In the genomic region with DNA sequence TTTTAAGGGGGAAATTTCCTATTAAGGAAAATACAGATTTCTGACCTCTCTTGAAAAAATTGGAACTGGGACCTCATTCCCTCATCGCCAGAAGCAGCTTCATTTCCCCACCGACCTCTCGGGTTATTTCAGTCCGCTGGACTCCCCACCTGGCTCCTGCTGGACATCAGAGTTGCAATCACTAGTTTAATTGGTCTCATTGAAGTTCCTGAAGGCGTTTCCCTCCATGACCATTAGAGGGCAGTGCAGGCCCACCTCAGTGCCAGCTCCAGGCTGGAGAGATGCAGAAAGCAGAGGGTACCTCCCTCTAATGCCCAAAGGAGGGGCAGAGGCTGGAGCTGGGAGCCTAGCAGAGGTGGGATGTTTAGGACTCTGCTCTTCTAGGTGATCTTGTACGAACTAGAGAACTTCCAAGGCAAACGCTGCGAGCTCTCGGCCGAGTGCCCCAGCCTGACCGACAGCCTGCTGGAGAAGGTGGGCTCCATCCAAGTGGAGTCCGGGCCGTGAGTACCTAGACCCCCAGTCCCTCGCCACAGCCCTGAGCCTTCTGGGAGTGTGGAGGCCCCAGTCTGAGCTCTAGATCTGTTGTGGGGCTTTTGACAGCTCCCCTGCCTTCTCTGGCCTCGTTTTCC, we compare ENCODE assay signal across 8 cellular contexts. TPM values are rescaled to one million over a fixed set of nuclear protein-coding genes. Genes with fewer than 3 reads are reported as not detected.
DNase-seq lines count a peak whose midpoint lies in the region; ATAC-seq and FAIRE-seq lines count a peak whose summit lies in the region.

No MANE protein-coding gene starts in this region.

- no peaks in the 10 kb centered on the region for H3K79me1 ChIP-seq in mesenchymal stem cell (replicated peaks; ENCODE audit: low read length, poor library complexity, severe bottlenecking)

- H2AK5ac ChIP-seq in mesenchymal stem cell (ENCODE audit: low read length, severe bottlenecking): no peak overlapping the region

- peak; percentile 92 for FAIRE-seq in GM19239 (lab: Jason Lieb, UNC)

- H3K4me1 ChIP-seq in effector memory CD4-positive, alpha-beta T cell (ENCODE audit: control insufficient read depth, insufficient read depth, low read length, poor library complexity, severe bottlenecking): no peaks in the 10 kb centered on the region
- H3K4me1 ChIP-seq in mesenchymal stem cell (ENCODE audit: control insufficient read depth, insufficient read depth, low read depth, low read length): peaks cover under 1% of the 10 kb centered on the region

- no peak for ATAC-seq in HG03039 (IDR thresholded peaks at IDR 0.05; ENCODE audit: unreplicated experiment)

- no peak overlapping the region for H3K18ac ChIP-seq in mesenchymal stem cell (ENCODE audit: low read depth in 1 of 2, low read length in 2 of 2)

- H3K9ac ChIP-seq in mesenchymal stem cell (ENCODE audit: low read length): no peak overlapping the region

- WGBS in mesenchymal stem cell: 63% methylated on average over 15 of the region's 15 CpGs

- peak; percentile 38 for DNase-seq in A172 (ENCODE audit: low spot score)
- peak; percentile 70 for DNase-seq in GM19239 (ENCODE audit: insufficient read length, low spot score)
- DNase-seq in NCI-H510A (lab: John Stamatoyannopoulos, UW): peak; percentile 22
- DNase-seq in activated CD4-positive, alpha-beta T cell treated with anti-CD3 and anti-CD28 coated beads, Interleukin-2, amount 50 U/mL, for 48 hours: peak; percentile 67 to 72
- DNase-seq in effector memory CD4-positive, alpha-beta T cell: peak in 2 of 3 donors; percentile 8 to 12
- peak; percentile 60 for DNase-seq in mesenchymal stem cell
- DNase-seq in stimulated activated CD8-positive, alpha-beta memory T cell treated with anti-CD3 and anti-CD28 coated beads, Interleukin-4, amount 100 ng/mL, for 48 hours: peak; percentile 76

- no peak overlapping the region for H4K8ac ChIP-seq in mesenchymal stem cell (ENCODE audit: low read length)

- H3K4ac ChIP-seq in mesenchymal stem cell (ENCODE audit: low read depth in 1 of 2, low read length in 2 of 2): no peak overlapping the region

- no peak overlapping the region for H3K23ac ChIP-seq in mesenchymal stem cell (ENCODE audit: low read length in 2 of 2)

- H2AFZ ChIP-seq in mesenchymal stem cell (ENCODE audit: low read depth, low read length): no peak overlapping the region

- no peak overlapping the region for H2BK15ac ChIP-seq in mesenchymal stem cell (ENCODE audit: low read depth, poor library complexity, severe bottlenecking)

- H3K27me3 ChIP-seq in effector memory CD4-positive, alpha-beta T cell (replicated peaks; ENCODE audit: control insufficient read depth, insufficient read depth, low read length, poor library complexity, severe bottlenecking): no peaks in the 10 kb centered on the region
- H3K27me3 ChIP-seq in mesenchymal stem cell (ENCODE audit: control insufficient read depth in 1 of 2, insufficient read depth in 1 of 2, low read length in 2 of 2): peaks cover 0 to 5% of the 10 kb centered on the region in 2 experiments

- H2BK12ac ChIP-seq in mesenchymal stem cell (ENCODE audit: low read length in 2 of 2): no peak overlapping the region

- no peak overlapping the region for H2BK5ac ChIP-seq in mesenchymal stem cell (ENCODE audit: low read depth, low read length, poor library complexity, severe bottlenecking)

- no peaks in the 10 kb centered on the region for H3K9me3 ChIP-seq in effector memory CD4-positive, alpha-beta T cell (ENCODE audit: control insufficient read depth, low read length)
- H3K9me3 ChIP-seq in mesenchymal stem cell (ENCODE audit: control insufficient read depth, low read length): no peaks in the 10 kb centered on the region

- H3K4me3 ChIP-seq in effector memory CD4-positive, alpha-beta T cell (ENCODE audit: insufficient read depth, low read depth, low read length, poor library complexity, severe bottlenecking): no peak overlapping the region
- H3K4me3 ChIP-seq in mesenchymal stem cell (ENCODE audit: insufficient read depth in 1 of 2, low read depth in 1 of 2, low read length in 2 of 2): no peak overlapping the region

- no peak overlapping the region for H2BK120ac ChIP-seq in mesenchymal stem cell (ENCODE audit: low read depth, low read length)

- H3K4me2 ChIP-seq in mesenchymal stem cell (ENCODE audit: low read length, poor library complexity, severe bottlenecking): no peak overlapping the region

- no peak overlapping the region for H4K91ac ChIP-seq in mesenchymal stem cell (ENCODE audit: low read length)

- no peaks in the 10 kb centered on the region for H3K36me3 ChIP-seq in effector memory CD4-positive, alpha-beta T cell (ENCODE audit: control insufficient read depth, insufficient read depth, low read length)
- H3K36me3 ChIP-seq in mesenchymal stem cell (ENCODE audit: control insufficient read depth in 1 of 2, insufficient read depth in 2 of 2, low read depth in 1 of 2, low read length in 2 of 2): peaks cover 0 to 2% of the 10 kb centered on the region in 2 experiments

- H3K27ac ChIP-seq in effector memory CD4-positive, alpha-beta T cell (ENCODE audit: insufficient read depth, low read length, poor library complexity, severe bottlenecking): no peak overlapping the region
- H3K27ac ChIP-seq in mesenchymal stem cell (ENCODE audit: low read length, poor library complexity, severe bottlenecking): no peak overlapping the region

- no peak overlapping the region for H3K14ac ChIP-seq in mesenchymal stem cell (ENCODE audit: low read length in 2 of 2)

RNA-seq across cellular contexts. Expression of gene CRYBB3, which starts 2.7 kb away (rescaled TPM):
- total RNA-seq in A172 (2014; rRNA removed; shearing (Covaris generic)): not detected in 2 replicates
- not detected for polyA plus RNA-seq in mesenchymal stem cell (2013, experiment 1 of 2)
- polyA plus RNA-seq in mesenchymal stem cell (2013, experiment 2 of 2): not detected

RNA-seq across cellular contexts. Expression of gene CRYBB2, which starts 17.0 kb away (rescaled TPM):
- total RNA-seq in A172 (2014; rRNA removed; shearing (Covaris generic)): not detected in 2 replicates
- polyA plus RNA-seq in mesenchymal stem cell (2013, experiment 1 of 2): not detected
- polyA plus RNA-seq in mesenchymal stem cell (2013, experiment 2 of 2): 0.07 TPM

Comparison
In these comparisons a context has a peak if more than half of its experiments do, and no peak if none do; other contexts are left out.
1. DNase-seq: peak in every context shown above with its lines; median percentile 76 in stimulated activated CD8-positive, alpha-beta memory T cell treated with anti-CD3 and anti-CD28 coated beads, Interleukin-4, amount 100 ng/mL, for 48 hours; 70 in GM19239; 70 in activated CD4-positive, alpha-beta T cell treated with anti-CD3 and anti-CD28 coated beads, Interleukin-2, amount 50 U/mL, for 48 hours; 60 in mesenchymal stem cell; 38 in A172; 22 in NCI-H510A; 10 in effector memory CD4-positive, alpha-beta T cell.